1 cellular context compared by ENCODE assay signal in genomic region chr14:85437143-85437542, GRCh38.
TF ChIP-seq lines count a peak whose summit lies in the region.

No MANE protein-coding gene starts in this region.

TF ChIP-seq in SK-N-SH treated with all-trans-retinoic acid at 6 μM for 48 hours, 23 proteins besides CTCF, POLR2A, EP300 and RAD21 (continued from another document):
- TF ChIP-seq, protein P1, sequence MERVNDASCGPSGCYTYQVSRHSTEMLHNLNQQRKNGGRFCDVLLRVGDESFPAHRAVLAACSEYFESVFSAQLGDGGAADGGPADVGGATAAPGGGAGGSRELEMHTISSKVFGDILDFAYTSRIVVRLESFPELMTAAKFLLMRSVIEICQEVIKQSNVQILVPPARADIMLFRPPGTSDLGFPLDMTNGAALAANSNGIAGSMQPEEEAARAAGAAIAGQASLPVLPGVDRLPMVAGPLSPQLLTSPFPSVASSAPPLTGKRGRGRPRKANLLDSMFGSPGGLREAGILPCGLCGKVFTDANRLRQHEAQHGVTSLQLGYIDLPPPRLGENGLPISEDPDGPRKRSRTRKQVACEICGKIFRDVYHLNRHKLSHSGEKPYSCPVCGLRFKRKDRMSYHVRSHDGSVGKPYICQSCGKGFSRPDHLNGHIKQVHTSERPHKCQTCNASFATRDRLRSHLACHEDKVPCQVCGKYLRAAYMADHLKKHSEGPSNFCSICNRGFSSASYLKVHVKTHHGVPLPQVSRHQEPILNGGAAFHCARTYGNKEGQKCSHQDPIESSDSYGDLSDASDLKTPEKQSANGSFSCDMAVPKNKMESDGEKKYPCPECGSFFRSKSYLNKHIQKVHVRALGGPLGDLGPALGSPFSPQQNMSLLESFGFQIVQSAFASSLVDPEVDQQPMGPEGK (CRISPR knock-in tag; IDR thresholded peaks at IDR 0.05; ENCODE audit: borderline replicate concordance), result no peak
